In genomic region chr1:54342764-54343687, GRCh38 we compare ENCODE assay signal across 13 cellular contexts.
DNase-seq lines count a peak whose midpoint lies in the region; ATAC-seq and TF ChIP-seq lines count a peak whose summit lies in the region.
"Had no signal": no experiment of that assay in that cellular context is flagged by ENCODE, and none has a peak within 500 bp of the region (broad histone marks: within the 10 kb centered on the region; RNA-seq: fewer than 3 reads in every experiment).

No MANE protein-coding gene starts in this region.

- no peak overlapping the region for H3K18ac ChIP-seq in H9 (ENCODE audit: insufficient read length, low read depth, low read length)

- no peak overlapping the region for H2BK120ac ChIP-seq in H9 (ENCODE audit: low read depth, low read length, poor library complexity, severe bottlenecking)

- H2AFZ ChIP-seq in H9 (ENCODE audit: low read length): no peak overlapping the region
- H2AFZ ChIP-seq in neural progenitor cell (replicated peaks): no peak overlapping the region
- H2AFZ ChIP-seq: GM23248 had no signal

- H3K27me3 Mint-ChIP-seq in H9 (ENCODE audit: low read depth): no peaks in the 10 kb centered on the region; the same call in 1 of the 2 replicates
- H3K27me3 Mint-ChIP-seq in endodermal cell (ENCODE audit: insufficient read depth): no peaks in the 10 kb centered on the region
- H3K27me3 Mint-ChIP-seq in neural progenitor cell (ENCODE audit: insufficient read depth, low read depth): no peaks in the 10 kb centered on the region

- H4K5ac ChIP-seq in H9 (ENCODE audit: insufficient read length, low read depth, low read length): no peak overlapping the region

- H3K4me3 ChIP-seq in endodermal cell (ENCODE audit: low read length) (no peak overlapping the region), neural progenitor cell (no peak overlapping the region), colonic mucosa (no peak overlapping the region)
- H3K4me3 ChIP-seq: GM23248 had no signal

- H3K27ac ChIP-seq in H9 (ENCODE audit: insufficient read length, low read depth, low read length): no peak overlapping the region
- peak overlapping the region; percentile 67 for H3K27ac ChIP-seq in endodermal cell (ENCODE audit: low read depth, low read length)
- no peak overlapping the region for H3K27ac ChIP-seq in neural progenitor cell
- no peak overlapping the region for H3K27ac ChIP-seq in colonic mucosa
- H3K27ac ChIP-seq: GM23248 had no signal

- H2AK5ac ChIP-seq in H9 (ENCODE audit: insufficient read length, low read length): no peak overlapping the region

- no peak overlapping the region for H3T11ph ChIP-seq in H9 (ENCODE audit: low read length)

- H3K79me2 ChIP-seq in H9 (ENCODE audit: insufficient read depth, low read length): peaks cover 9% of the 10 kb centered on the region; the same call in 1 of the 2 replicates
- H3K79me2 ChIP-seq in neural progenitor cell (ENCODE audit: low read depth): peaks cover 97% of the 10 kb centered on the region

- intact Hi-C loops in colonic mucosa (cut with DNase I): no loop called here

- H3K4me2 ChIP-seq in H9 (ENCODE audit: insufficient read depth, insufficient read length, low read length) (no peak overlapping the region), neural progenitor cell (no peak overlapping the region)

- no peak overlapping the region for H2BK20ac ChIP-seq in H9 (ENCODE audit: low read depth, low read length, poor library complexity, severe bottlenecking)

- no peak overlapping the region for H4K91ac ChIP-seq in H9 (ENCODE audit: insufficient read length, low read depth, low read length)

- H3K27ac Mint-ChIP-seq in H9 (peak overlapping the region; percentile 95 to 97 (median 96)), endodermal cell (peak overlapping the region; percentile 91), neural progenitor cell (peak overlapping the region; percentile 58)

- peaks cover 61 to 73% of the 10 kb centered on the region in 2 experiments for H3K4me1 Mint-ChIP-seq in H9
- peaks cover 71% of the 10 kb centered on the region for H3K4me1 Mint-ChIP-seq in endodermal cell
- peaks cover 55% of the 10 kb centered on the region for H3K4me1 Mint-ChIP-seq in neural progenitor cell

- peaks cover 3% of the 10 kb centered on the region for H3F3A ChIP-seq in neural progenitor cell (ENCODE audit: low read depth)

- H3K4me3 Mint-ChIP-seq in H9: peak overlapping the region; percentile 39 to 52; a peak in 2 of 5 replicates
- no peak overlapping the region for H3K4me3 Mint-ChIP-seq in endodermal cell
- H3K4me3 Mint-ChIP-seq in neural progenitor cell: peak overlapping the region; percentile 50

- H3K36me3 Mint-ChIP-seq in H9 (ENCODE audit: insufficient read depth in 1 of 3, low read depth in 3 of 3) (peaks cover 4 to 34% (median 32%) of the 10 kb centered on the region in 3 experiments), endodermal cell (ENCODE audit: low read depth) (peaks cover 49% of the 10 kb centered on the region), neural progenitor cell (peaks cover 24% of the 10 kb centered on the region)

- WGBS in H9 (ENCODE audit: extremely low coverage, insufficient read length, low lambda C conversion rate): no CpG with 5 or more reads among the region's 26 CpGs
- WGBS in endodermal cell (ENCODE audit: insufficient coverage in 1 of 2, insufficient read length in 1 of 2), 2 experiments: 86 to 88% methylated on average over 16 to 26 of the region's 26 CpGs

- H3K4ac ChIP-seq in H9 (ENCODE audit: low read depth, low read length): no peak overlapping the region

- H3K4me1 ChIP-seq in H9 (ENCODE audit: insufficient read depth, low read length): peaks cover 9% of the 10 kb centered on the region; the same call in 1 of the 2 replicates
- H3K4me1 ChIP-seq in endodermal cell (ENCODE audit: control insufficient read depth, insufficient read depth, low read length): peaks cover 47% of the 10 kb centered on the region
- H3K4me1 ChIP-seq in neural progenitor cell: peaks cover 28% of the 10 kb centered on the region
- H3K4me1 ChIP-seq in colonic mucosa: peaks cover 16% of the 10 kb centered on the region

- H3K14ac ChIP-seq in H9 (ENCODE audit: insufficient read depth, low read length): 0 out of 2 replicates have a peak overlapping the region, but pooled peaks have one; percentile 30

- H3K9me3 Mint-ChIP-seq in H9: no peaks in the 10 kb centered on the region
- H3K9me3 Mint-ChIP-seq in endodermal cell: no peaks in the 10 kb centered on the region
- H3K9me3 Mint-ChIP-seq in neural progenitor cell: no peaks in the 10 kb centered on the region

- no peaks in the 10 kb centered on the region for H3K9me3 ChIP-seq in H9 (ENCODE audit: control insufficient read depth, low read depth, low read length)
- H3K9me3 ChIP-seq in endodermal cell (ENCODE audit: control insufficient read depth, low read length): no peaks in the 10 kb centered on the region
- H3K9me3 ChIP-seq in neural progenitor cell (ENCODE audit: low read depth): no peaks in the 10 kb centered on the region
- H3K9me3 ChIP-seq in colonic mucosa: no peaks in the 10 kb centered on the region

- no peak overlapping the region for H3K23ac ChIP-seq in H9 (ENCODE audit: insufficient read length, low read depth, low read length)

- no peak for ATAC-seq in GM18909 (IDR thresholded peaks at IDR 0.05; ENCODE audit: poor library complexity, unreplicated experiment)

- peaks cover 7% of the 10 kb centered on the region for H3K79me1 ChIP-seq in H9 (ENCODE audit: insufficient read depth, low read depth, low read length, poor library complexity, severe bottlenecking)

- H3K9ac ChIP-seq in H9 (ENCODE audit: extremely low read depth, insufficient read length, low read length) (no peak overlapping the region), endodermal cell (ENCODE audit: extremely low read depth, low read length, poor library complexity, severe bottlenecking) (peak overlapping the region; percentile 21), neural progenitor cell (no peak overlapping the region), colonic mucosa (ENCODE audit: low read depth in 2 of 2, low read length in 2 of 2) (peak overlapping the region in 1 of 2 donors; percentile 55)
- H3K9ac ChIP-seq: GM23248 had no signal

- no peak for DNase-seq in H9
- peak; percentile 98 for DNase-seq in NCI-H2171 treated with DMSO at 0.1 percent for 48 hours (lab: John Stamatoyannopoulos, UW)
- peak; percentile 50 for DNase-seq in endodermal cell
- no peak for DNase-seq in neural progenitor cell (ENCODE audit: low spot score)
- DNase-seq in globus pallidus (ENCODE audit: low spot score): no peak
- no peak for DNase-seq in colonic mucosa
- DNase-seq in NCI-H128 (lab: John Stamatoyannopoulos, UW; ENCODE audit: unreplicated experiment): no peak
- DNase-seq: activated CD8-positive, alpha-beta memory T cell treated with anti-CD3 and anti-CD28 coated beads, Interleukin-2, amount 50 U/mL, for 4 hours; C1 segment of cervical spinal cord; GM23248; Kasumi-1; SW 1271 had no signal

- no peak overlapping the region for H3K56ac ChIP-seq in H9 (ENCODE audit: insufficient read length, low read depth, low read length)

- H3K23me2 ChIP-seq in H9 (ENCODE audit: insufficient read length, low read depth, low read length, poor library complexity, severe bottlenecking): no peaks in the 10 kb centered on the region

- H2BK12ac ChIP-seq in H9 (ENCODE audit: insufficient read length, low read depth, low read length): no peak overlapping the region

- peaks cover 78% of the 10 kb centered on the region for H3K36me3 ChIP-seq in endodermal cell (ENCODE audit: control insufficient read depth, insufficient read depth, low read length)
- H3K36me3 ChIP-seq in neural progenitor cell: no peaks in the 10 kb centered on the region
- no peaks in the 10 kb centered on the region for H3K36me3 ChIP-seq in colonic mucosa

- H4K20me1 ChIP-seq in H9 (ENCODE audit: control insufficient read depth, insufficient read depth, insufficient read length) (no peaks in the 10 kb centered on the region), neural progenitor cell (ENCODE audit: low read depth) (peaks cover 99% of the 10 kb centered on the region)

- H2BK5ac ChIP-seq in H9 (ENCODE audit: insufficient read length, low read length): no peak overlapping the region

- H2BK15ac ChIP-seq in H9 (ENCODE audit: low read depth, low read length): no peak overlapping the region

- TF ChIP-seq CTCF in H9 (conservative IDR thresholded peaks at IDR 0.05): peak; percentile 17; the same call in 1 of the 3 replicates
- peak; percentile 57 for TF ChIP-seq CTCF in endodermal cell (conservative IDR thresholded peaks at IDR 0.05)
- peak; percentile 19 for TF ChIP-seq CTCF in neural progenitor cell (IDR thresholded peaks at IDR 0.05)
- no peak for TF ChIP-seq CTCF in colonic mucosa (IDR thresholded peaks at IDR 0.05)

- no peaks in the 10 kb centered on the region for H3K27me3 ChIP-seq in H9 (ENCODE audit: insufficient read depth, low read length)
- no peaks in the 10 kb centered on the region for H3K27me3 ChIP-seq in endodermal cell (ENCODE audit: control insufficient read depth, insufficient read depth, low read length, poor library complexity, severe bottlenecking)
- H3K27me3 ChIP-seq in neural progenitor cell: no peaks in the 10 kb centered on the region
- no peaks in the 10 kb centered on the region for H3K27me3 ChIP-seq in colonic mucosa

- H4K8ac ChIP-seq in H9 (replicated peaks; ENCODE audit: insufficient read length, low read depth, low read length): no peak overlapping the region

Comparison
In these comparisons a context has a peak if more than half of its experiments do, and no peak if none do; other contexts are left out.
1. DNase-seq: peak in NCI-H2171 treated with DMSO at 0.1 percent for 48 hours (single experiment) and endodermal cell (single experiment); none in H9 (single experiment), neural progenitor cell (single experiment), globus pallidus (single experiment), colonic mucosa (single experiment) and NCI-H128 (single experiment).
2. Peak in every context shown above with its lines, with median percentiles within 50 percentile points of each other: H3K27ac Mint-ChIP-seq.